ENCODE assay signal across 19 cellular contexts in genomic region chr12:26461799-26462198, GRCh38.
DNase-seq lines count a peak whose midpoint lies in the region; ATAC-seq, FAIRE-seq and TF ChIP-seq lines count a peak whose summit lies in the region.
"Had no signal": no experiment of that assay in that cellular context is flagged by ENCODE, and none has a peak within 500 bp of the region (broad histone marks: within the 10 kb centered on the region; RNA-seq: fewer than 3 reads in every experiment).

No MANE protein-coding gene starts in this region.

- no peaks in the 10 kb centered on the region for H3K9me3 Mint-ChIP-seq in immature natural killer cell

- H3K4me3 ChIP-seq in OCI-LY3 (ENCODE audit: low read length), result peak overlapping the region; percentile 56

- peak overlapping the region; percentile 95 for H3K27ac ChIP-seq in OCI-LY3 (ENCODE audit: low read length)
- H3K27ac ChIP-seq: C4-2B had no signal

- H3K4me1 Mint-ChIP-seq in immature natural killer cell, result no peaks in the 10 kb centered on the region

- H3K9me3 ChIP-seq in OCI-LY3 (ENCODE audit: insufficient read depth, low read length), result no peaks in the 10 kb centered on the region

- peak; percentile 49 for ATAC-seq in HG02642 (IDR thresholded peaks at IDR 0.05; ENCODE audit: poor library complexity, unreplicated experiment)
- ATAC-seq: PC-3 had no signal

- peak overlapping the region; percentile 82 for H3K4me2 ChIP-seq in OCI-LY3 (ENCODE audit: low read length)

- H3K4me3 Mint-ChIP-seq in immature natural killer cell, result no peak overlapping the region

- H3K27ac Mint-ChIP-seq in immature natural killer cell, result no peak overlapping the region

- H3K27me3 Mint-ChIP-seq in immature natural killer cell (ENCODE audit: low read depth in 3 of 3), result peaks cover 0 to 2% (median 0%) of the 10 kb centered on the region in 3 donors

- no peak for DNase-seq in GM18507 (ENCODE audit: extremely low spot score, insufficient read length, low read depth)
- no peak for DNase-seq in immature natural killer cell
- DNase-seq in urothelium cell line (ENCODE audit: low spot score), result no peak
- DNase-seq in SK-N-DZ (ENCODE audit: low spot score), result no peak
- DNase-seq in DMS114 treated with DMSO at 0.1 percent for 48 hours (lab: John Stamatoyannopoulos, UW; ENCODE audit: unreplicated experiment), result no peak
- DNase-seq: AML-193, DMS79, KG1, NCI-H1105 treated with DMSO at 0.1 percent for 48 hours, NCI-H1694 treated with DMSO at 0.1 percent for 48 hours, NCI-H748 treated with DMSO at 0.1 percent for 48 hours, PC-3, RPMI8226, SHP77 treated with DMSO at 0.1 percent for 48 hours had no signal

- H4K20me1 ChIP-seq in OCI-LY3 (ENCODE audit: insufficient read depth, low read length), result no peaks in the 10 kb centered on the region

- H3K4me1 ChIP-seq in OCI-LY3 (ENCODE audit: low read length), result peaks cover 62% of the 10 kb centered on the region

- H3K36me3 ChIP-seq in OCI-LY3 (replicated peaks; ENCODE audit: low read depth, low read length), result peaks cover 12% of the 10 kb centered on the region

- H2AFZ ChIP-seq in OCI-LY3 (ENCODE audit: low read depth, low read length), result no peak overlapping the region

- H3K9ac ChIP-seq in OCI-LY3 (ENCODE audit: low read length), result peak overlapping the region; percentile 58; the same call in 1 of the 2 replicates

- no peak for TF ChIP-seq CTCF in OCI-LY3 (IDR thresholded peaks at IDR 0.05; ENCODE audit: low read depth, low read length)

- peak; percentile 26 for FAIRE-seq in GM18507 (lab: Jason Lieb, UNC)
- no peak for FAIRE-seq in urothelium cell line (lab: Jason Lieb, UNC)
- FAIRE-seq: D721Med, H54 had no signal

- H3K27me3 ChIP-seq in OCI-LY3 (ENCODE audit: low read depth, low read length), result no peaks in the 10 kb centered on the region

- no peaks in the 10 kb centered on the region for H3K79me2 ChIP-seq in OCI-LY3 (ENCODE audit: low read length)

- peaks cover 35 to 39% (median 37%) of the 10 kb centered on the region in 3 donors for H3K36me3 Mint-ChIP-seq in immature natural killer cell
